In the genomic region with DNA sequence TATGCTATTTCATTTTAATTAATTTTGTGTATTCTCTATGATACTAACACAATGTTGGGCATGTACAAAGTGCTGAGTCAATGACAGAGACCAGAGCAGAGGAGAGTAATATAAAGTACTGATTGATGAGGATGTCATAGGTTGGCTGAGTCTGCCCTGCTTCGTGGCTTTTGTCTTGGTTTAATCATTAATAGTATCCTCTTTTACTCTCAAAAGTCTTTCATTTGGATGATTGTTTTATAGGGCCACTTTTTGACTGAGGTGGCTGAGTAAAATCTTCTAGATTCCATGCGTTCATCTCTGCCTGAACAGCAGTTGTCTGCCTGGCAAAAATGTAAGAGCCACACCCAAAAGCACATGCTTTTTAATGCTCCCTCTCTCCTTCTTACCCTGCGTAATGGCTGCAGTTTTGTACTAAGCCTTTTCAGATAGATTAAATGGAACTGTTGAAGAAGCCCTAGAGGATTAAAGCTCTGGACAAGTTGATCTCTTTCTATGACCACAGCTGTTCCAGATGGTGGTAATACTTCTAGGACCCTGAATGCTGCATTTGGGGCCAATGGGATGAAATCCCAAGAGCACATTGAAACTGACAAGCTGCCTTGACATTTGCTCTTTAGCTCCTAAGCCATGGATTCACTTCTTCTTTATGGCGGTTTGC, we compare ENCODE assay signal across 17 cellular contexts. TPM values are rescaled to one million over a fixed set of nuclear protein-coding genes. Genes with fewer than 3 reads are reported as not detected.
DNase-seq lines count a peak whose midpoint lies in the region; ATAC-seq, FAIRE-seq and TF ChIP-seq lines count a peak whose summit lies in the region.
"Had no signal": no experiment of that assay in that cellular context is flagged by ENCODE, and none has a peak within 500 bp of the region (broad histone marks: within the 10 kb centered on the region; RNA-seq: fewer than 3 reads in every experiment).

No MANE protein-coding gene starts in this region.

- H2BK15ac ChIP-seq in IMR-90 (ENCODE audit: low read depth, low read length): no peak overlapping the region

- no peaks in the 10 kb centered on the region for H3K9me2 ChIP-seq in hepatocyte (replicated peaks; ENCODE audit: insufficient read depth)

- H3K56ac ChIP-seq in IMR-90 (ENCODE audit: extremely low read depth, insufficient read depth, low read length): no peak overlapping the region

- H3K9me1 ChIP-seq in IMR-90 (ENCODE audit: insufficient read depth, low read length): no peaks in the 10 kb centered on the region

- dilution Hi-C loops in IMR-90 (cut with HindIII; ENCODE audit: low sequenced_read_pairs, unreplicated experiment) (no loop called here), mammary epithelial cell (cut with HindIII; ENCODE audit: low sequenced_read_pairs) (no loop called here)

- no peak overlapping the region for H3K27ac Mint-ChIP-seq in activated naive CD8-positive, alpha-beta T cell treated with anti-CD3 and anti-CD28 coated beads for 36 hours
- H3K27ac Mint-ChIP-seq: CD4-positive, alpha-beta T cell; IgD-negative memory B cell had no signal

- H3K9me3 ChIP-seq in IMR-90 (ENCODE audit: control insufficient read depth, insufficient read depth, low read length) (no peaks in the 10 kb centered on the region), mammary epithelial cell (replicated peaks; ENCODE audit: insufficient read depth, low read length) (no peaks in the 10 kb centered on the region), hepatocyte (ENCODE audit: low read depth) (no peaks in the 10 kb centered on the region), small intestine (ENCODE audit: control insufficient read depth, low read depth) (no peaks in the 10 kb centered on the region)
- H3K9me3 ChIP-seq: mucosa of descending colon had no signal

- TF ChIP-seq RAD21 in IMR-90 (IDR thresholded peaks at IDR 0.05; ENCODE audit: low read length): no peak

- no peak overlapping the region for H3K4ac ChIP-seq in IMR-90 (ENCODE audit: low read depth, low read length)

- intact Hi-C loops in IMR-90 (cut with micrococcal nuclease): loop anchor here (5.0 kb wide), 1 partner anchor 57 kb away; no protein-coding TSS in a partner anchor
- intact Hi-C loops in mammary epithelial cell (cut with micrococcal nuclease): no loop called here

- no peaks in the 10 kb centered on the region for H3K27me3 ChIP-seq in IMR-90 (ENCODE audit: control insufficient read depth, insufficient read depth, low read length)
- no peaks in the 10 kb centered on the region for H3K27me3 ChIP-seq in mammary epithelial cell (ENCODE audit: insufficient read depth, low read length)
- H3K27me3 ChIP-seq in hepatocyte: no peaks in the 10 kb centered on the region
- H3K27me3 ChIP-seq in small intestine (ENCODE audit: control insufficient read depth in 2 of 2, insufficient read depth in 2 of 2, low read length in 2 of 2): no peaks in the 10 kb centered on the region

- BruUV-seq in IMR-90 (replicated peaks; lab: Mats Ljungman, UMichigan): no TSS peak
- no TSS peak for BruUV-seq in mammary epithelial cell (replicated peaks; lab: Mats Ljungman, UMichigan)

- H3K4me3 Mint-ChIP-seq in activated naive CD8-positive, alpha-beta T cell treated with anti-CD3 and anti-CD28 coated beads for 36 hours: no peak overlapping the region
- H3K4me3 Mint-ChIP-seq: CD4-positive, alpha-beta T cell; IgD-negative memory B cell had no signal

- TF ChIP-seq CTCF in IMR-90 (conservative IDR thresholded peaks at IDR 0.05; ENCODE audit: low read depth, low read length) (no peak), mammary epithelial cell (conservative IDR thresholded peaks at IDR 0.05 in 1 of 2, IDR thresholded peaks at IDR 0.05 in 1 of 2; ENCODE audit: extremely low read depth in 1 of 2, insufficient read depth in 1 of 2, low read depth in 1 of 2, low read length in 2 of 2) (no peak), hepatocyte (IDR thresholded peaks at IDR 0.05; ENCODE audit: poor library complexity) (no peak)

- WGBS in IMR-90 (ENCODE audit: extremely low coverage in 2 of 2, insufficient read length in 1 of 2), 2 experiments: no CpG with 5 or more reads among the region's 4 CpGs
- WGBS in mammary epithelial cell (ENCODE audit: low coverage, missing lambda C conversion rate): 60% methylated on average over 4 of the region's 4 CpGs
- 40% methylated on average over 4 of the region's 4 CpGs for WGBS in hepatocyte (ENCODE audit: low lambda C conversion rate, missing lambda C conversion rate)
- 47 to 64% (median 55%) methylated on average over 4 of the region's 4 CpGs for WGBS in small intestine, 3 donors

- no peaks in the 10 kb centered on the region for H3K27me3 Mint-ChIP-seq in activated naive CD8-positive, alpha-beta T cell treated with anti-CD3 and anti-CD28 coated beads for 36 hours
- H3K27me3 Mint-ChIP-seq: CD4-positive, alpha-beta T cell; IgD-negative memory B cell had no signal

- no peak for DNase-seq in IMR-90
- DNase-seq in mammary epithelial cell: no peak
- DNase-seq in hepatocyte (ENCODE audit: low spot score): no peak
- peak; percentile 9 for DNase-seq in small intestine
- no peak for DNase-seq in activated naive CD8-positive, alpha-beta T cell treated with anti-CD3 and anti-CD28 coated beads for 36 hours
- no peak for DNase-seq in NCI-H1417 (lab: John Stamatoyannopoulos, UW)
- no peak for DNase-seq in NCI-H1092 treated with DMSO at 0.1 percent for 48 hours (lab: John Stamatoyannopoulos, UW)
- no peak for DNase-seq in dermis blood vessel endothelial cell
- DNase-seq: activated naive CD4-positive, alpha-beta T cell treated with Interleukin-2 at 50 U/mL for 16 hours; CD4-positive, alpha-beta T cell; GF-D8; mucosa of descending colon; NCI-H526 treated with DMSO at 0.1 percent for 48 hours; SHP77 had no signal

- no peaks in the 10 kb centered on the region for H3K79me2 ChIP-seq in mammary epithelial cell (ENCODE audit: insufficient read depth, low read length)
- peaks cover 12% of the 10 kb centered on the region for H3K79me2 ChIP-seq in hepatocyte

- FAIRE-seq in small intestine (lab: Jason Lieb, UNC): no peak
- FAIRE-seq: bronchial epithelial cell, endothelial cell of umbilical vein had no signal

- peak overlapping the region; percentile 40; the same call in 1 of the 2 replicates for H3K18ac ChIP-seq in IMR-90 (ENCODE audit: low read depth, low read length)

- H3K4me1 ChIP-seq in IMR-90 (ENCODE audit: control insufficient read depth, insufficient read depth, low read length) (peaks cover 3% of the 10 kb centered on the region; the same call in 1 of the 2 replicates), mammary epithelial cell (ENCODE audit: insufficient read depth, low read length) (peaks cover 14% of the 10 kb centered on the region), hepatocyte (ENCODE audit: insufficient read depth) (peaks cover 20% of the 10 kb centered on the region), small intestine (ENCODE audit: control insufficient read depth in 2 of 2, insufficient read depth in 1 of 2, low read depth in 1 of 2, low read length in 1 of 2) (peaks cover 5 to 18% of the 10 kb centered on the region in 2 donors)

- H3K4me3 ChIP-seq in IMR-90 (ENCODE audit: insufficient read depth, low read depth, low read length) (no peak overlapping the region), mammary epithelial cell (replicated peaks in 1 of 3; ENCODE audit: insufficient read depth in 1 of 3, low read depth in 2 of 3, low read length in 3 of 3) (no peak overlapping the region), hepatocyte (no peak overlapping the region), small intestine (ENCODE audit: low read depth in 1 of 2, low read length in 2 of 2) (no peak overlapping the region)
- H3K4me3 ChIP-seq: mucosa of descending colon had no signal

- no peak overlapping the region for H2AK5ac ChIP-seq in IMR-90 (ENCODE audit: low read depth, low read length)

- no peaks in the 10 kb centered on the region for H4K20me1 ChIP-seq in IMR-90 (ENCODE audit: insufficient read depth, low read length)
- no peaks in the 10 kb centered on the region for H4K20me1 ChIP-seq in mammary epithelial cell (ENCODE audit: insufficient read depth, low read length)
- H4K20me1 ChIP-seq in hepatocyte (ENCODE audit: insufficient read depth, poor library complexity, severe bottlenecking): no peaks in the 10 kb centered on the region

- H3K14ac ChIP-seq in IMR-90 (replicated peaks; ENCODE audit: low read depth, low read length): no peak overlapping the region

- no peak overlapping the region for H2AK9ac ChIP-seq in IMR-90 (replicated peaks; ENCODE audit: low read depth, low read length, poor library complexity)

- H3K79me1 ChIP-seq in IMR-90 (ENCODE audit: low read depth in 1 of 2, low read length in 2 of 2): no peaks in the 10 kb centered on the region

- H2AFZ ChIP-seq in IMR-90 (replicated peaks; ENCODE audit: low read length, poor library complexity): no peak overlapping the region
- peak overlapping the region; percentile 65 for H2AFZ ChIP-seq in mammary epithelial cell (ENCODE audit: low read depth, low read length)
- H2AFZ ChIP-seq in hepatocyte: no peak overlapping the region

- H2BK5ac ChIP-seq in IMR-90 (ENCODE audit: low read depth, low read length, poor library complexity, severe bottlenecking): no peak overlapping the region

- peaks cover 20% of the 10 kb centered on the region for H3K4me1 Mint-ChIP-seq in activated naive CD8-positive, alpha-beta T cell treated with anti-CD3 and anti-CD28 coated beads for 36 hours

- no peaks in the 10 kb centered on the region for H3K9me3 Mint-ChIP-seq in activated naive CD8-positive, alpha-beta T cell treated with anti-CD3 and anti-CD28 coated beads for 36 hours
- H3K9me3 Mint-ChIP-seq: CD4-positive, alpha-beta T cell; IgD-negative memory B cell had no signal

- peak overlapping the region; percentile 3; the same call in 1 of the 2 replicates for H2BK20ac ChIP-seq in IMR-90 (ENCODE audit: low read depth, low read length)

- in situ Hi-C loops in IMR-90 (cut with MboI; ENCODE audit: low sequenced_read_pairs): no loop called here
- in situ Hi-C loops in mammary epithelial cell (cut with MboI; ENCODE audit: low sequenced_read_pairs in 2 of 2): no loop called here

- H3K9ac ChIP-seq in IMR-90 (ENCODE audit: low read depth, low read length) (no peak overlapping the region), mammary epithelial cell (ENCODE audit: insufficient read depth, low read length) (no peak overlapping the region)

- H3K27ac ChIP-seq in IMR-90 (ENCODE audit: insufficient read depth, low read length) (no peak overlapping the region), mammary epithelial cell (ENCODE audit: insufficient read depth, low read depth, low read length) (peak overlapping the region; percentile 45), hepatocyte (peak overlapping the region; percentile 51), small intestine (ENCODE audit: low read depth in 1 of 2, low read length in 1 of 2) (no peak overlapping the region)

- CTCF ChIA-PET in IMR-90 (lab: Yijun Ruan, JAX): no interaction called here
- CTCF ChIA-PET in mammary epithelial cell (lab: Charles Lee; ENCODE audit: low non-redundant PET): no interaction called here

- H3K23ac ChIP-seq in IMR-90 (ENCODE audit: low read depth, low read length): no peak overlapping the region

- H4K5ac ChIP-seq in IMR-90 (ENCODE audit: low read depth, low read length): no peak overlapping the region

- peaks cover 27% of the 10 kb centered on the region for H3K36me3 Mint-ChIP-seq in activated naive CD8-positive, alpha-beta T cell treated with anti-CD3 and anti-CD28 coated beads for 36 hours

- ATAC-seq in IMR-90 (ENCODE audit: low read depth): peak; percentile 77; the same call in 1 of the 2 replicates
- ATAC-seq: mucosa of descending colon had no signal

- H3K4me2 ChIP-seq in IMR-90 (ENCODE audit: low read depth, low read length) (peak overlapping the region; percentile 42; the same call in 1 of the 2 replicates), mammary epithelial cell (ENCODE audit: insufficient read depth, low read depth, low read length) (peak overlapping the region; percentile 60), hepatocyte (peak overlapping the region; percentile 23)

- no peak overlapping the region for H2BK120ac ChIP-seq in IMR-90 (ENCODE audit: low read depth, low read length)

- no peak overlapping the region for H4K91ac ChIP-seq in IMR-90 (ENCODE audit: insufficient read depth, low read depth, low read length)

- no peak for TF ChIP-seq POLR2A in IMR-90 (IDR thresholded peaks at IDR 0.05; ENCODE audit: low read depth, low read length)

- H3K36me3 ChIP-seq in IMR-90 (ENCODE audit: control insufficient read depth, insufficient read depth, low read length) (no peaks in the 10 kb centered on the region), mammary epithelial cell (ENCODE audit: insufficient read depth, low read length) (no peaks in the 10 kb centered on the region), hepatocyte (replicated peaks; ENCODE audit: insufficient read depth, low read depth) (no peaks in the 10 kb centered on the region), small intestine (ENCODE audit: control insufficient read depth in 2 of 2, insufficient read depth in 2 of 2, low read length in 2 of 2) (no peaks in the 10 kb centered on the region)

- POLR2A ChIA-PET in IMR-90 (lab: Charles Lee; ENCODE audit: unreplicated experiment): no interaction called here

- H4K8ac ChIP-seq in IMR-90 (ENCODE audit: low read depth in 2 of 2, low read length in 2 of 2): no peak overlapping the region

RNA-seq across cellular contexts. Expression of gene MAP2K6, which starts 59.8 kb away (rescaled TPM):
- 3.6 and 5.7 TPM in 2 replicates for total RNA-seq in IMR-90 (2012; rRNA removed)
- polyA plus RNA-seq in IMR-90 (2012; rRNA removed): 1.8 and 2.4 TPM in 2 replicates
- 0.65 and 0.92 TPM in 2 replicates for polyA plus RNA-seq in IMR-90 (2012; cell fraction: cytosol; rRNA removed)
- 0.29 and 1.1 TPM in 2 replicates for polyA plus RNA-seq in IMR-90 (2012; cell fraction: nucleus; rRNA removed; ENCODE audit: low replicate concordance)
- total RNA-seq in mammary epithelial cell: 1 to 10 TPM; 1.7 to 2.2 TPM
- 1.4 TPM for polyA plus RNA-seq in mammary epithelial cell
- 2.9 TPM for polyA minus RNA-seq in mammary epithelial cell
- total RNA-seq in hepatocyte: 12.0 and 13.2 TPM in 2 replicates
- 3.3 and 5.8 TPM in 2 replicates for polyA plus RNA-seq in hepatocyte
- polyA plus RNA-seq in small intestine: 10 to 100 TPM in 1 of 3 donors, 1 to 10 TPM in 2; 5.1 to 21.2 (median 6.5) TPM
- total RNA-seq in activated naive CD8-positive, alpha-beta T cell treated with anti-CD3 and anti-CD28 coated beads for 36 hours: 1 to 10 TPM; 2.7 to 2.9 TPM
- total RNA-seq in dermis blood vessel endothelial cell: 4.9 and 14.2 TPM in 2 replicates

Comparison
In these comparisons a context has a peak if more than half of its experiments do, and no peak if none do; other contexts are left out.
1. H3K27ac ChIP-seq: peak in mammary epithelial cell (single experiment) and hepatocyte (single experiment); none in IMR-90 (single experiment) and small intestine (0 of 2).
2. Peak in every context shown above with its lines, with median percentiles within 50 percentile points of each other: H3K4me2 ChIP-seq.